In the genomic region with DNA sequence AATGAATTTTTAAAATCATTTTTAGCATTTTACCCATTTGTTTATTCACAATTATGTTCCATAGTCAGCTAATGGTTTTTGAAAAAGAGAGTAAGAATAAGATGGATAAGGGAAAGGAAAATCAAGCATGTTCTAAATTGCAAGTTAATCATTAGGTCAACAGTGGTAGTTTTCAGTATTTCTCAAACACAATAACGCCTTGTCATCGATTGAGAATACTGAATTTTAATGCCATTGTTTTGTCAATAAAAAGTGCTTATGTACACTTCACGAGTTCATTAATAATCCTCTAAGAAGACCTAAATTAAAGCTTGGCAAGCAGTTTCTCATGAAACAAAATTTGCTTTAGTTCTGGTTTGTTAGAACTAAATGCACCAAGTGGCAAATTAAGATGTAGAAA, we compare ENCODE assay signal across 23 cellular contexts.
DNase-seq lines count a peak whose midpoint lies in the region; FAIRE-seq and TF ChIP-seq lines count a peak whose summit lies in the region.
"Had no signal": no experiment of that assay in that cellular context is flagged by ENCODE, and none has a peak within 500 bp of the region (broad histone marks: within the 10 kb centered on the region; RNA-seq: fewer than 3 reads in every experiment).

No MANE protein-coding gene starts in this region.

- no peak overlapping the region for H3K4me3 ChIP-seq in H1 (ENCODE audit: extremely low read depth in 1 of 4, insufficient read depth in 2 of 4, low read depth in 3 of 4, low read length in 4 of 4)
- H3K4me3 ChIP-seq in smooth muscle cell, result no peak overlapping the region
- H3K4me3 ChIP-seq: HAP-1 had no signal

- no peaks in the 10 kb centered on the region for H3K9me3 ChIP-seq in H1 (ENCODE audit: insufficient read depth in 2 of 2, low read depth in 1 of 2, low read length in 1 of 2)
- H3K9me3 ChIP-seq in smooth muscle cell (replicated peaks; ENCODE audit: low read depth), result no peaks in the 10 kb centered on the region
- H3K9me3 ChIP-seq: BE2C, HAP-1 had no signal

- H3K9ac ChIP-seq in H1 (replicated peaks in 1 of 4; ENCODE audit: extremely low read depth in 1 of 4, low read depth in 3 of 4, low read length in 3 of 4) (no peak overlapping the region), smooth muscle cell (ENCODE audit: low read depth) (no peak overlapping the region)

- H2BK15ac ChIP-seq in H1 (ENCODE audit: low read length), result no peak overlapping the region

- H2AFZ ChIP-seq in H1 (ENCODE audit: low read length), result no peak overlapping the region
- H2AFZ ChIP-seq in smooth muscle cell (ENCODE audit: low read depth), result no peak overlapping the region

- DNase-seq in NCI-H748 (lab: John Stamatoyannopoulos, UW; ENCODE audit: unreplicated experiment) (peak; percentile 15), NCI-H748 treated with DMSO at 0.1 percent for 48 hours (lab: John Stamatoyannopoulos, UW) (no peak), NCI-H146 treated with DMSO at 0.1 percent for 48 hours (lab: John Stamatoyannopoulos, UW; ENCODE audit: unreplicated experiment) (peak; percentile 29), H1 (ENCODE audit: low read depth in 1 of 2, low spot score in 2 of 2) (no peak), smooth muscle cell (lab: John Stamatoyannopoulos, UW; ENCODE audit: unreplicated experiment) (no peak), NCI-H2196 (lab: John Stamatoyannopoulos, UW; ENCODE audit: unreplicated experiment) (no peak), UCSD-AML1 (lab: John Stamatoyannopoulos, UW; ENCODE audit: unreplicated experiment) (no peak)
- DNase-seq in activated CD4-positive, alpha-beta T cell treated with anti-CD3 and anti-CD28 coated beads for 4 hours, result no peak
- DNase-seq: 8988T; ACHN; BE2C; CD4-positive, alpha-beta memory T cell; COR-L47; DMS153; DMS79 treated with DMSO at 0.1 percent for 48 hours; EL; GOT3 had no signal

- CTCF ChIA-PET in H1 (lab: Charles Lee; ENCODE audit: partially characterized antibody), result interaction anchor here (0.7 to 2.8 kb wide), 7 partner anchors 10 to 132 kb away, joined by 3 to 18 read pairs (median 3); no protein-coding TSS in a partner anchor

- 91% methylated on average over 3 of the region's 3 CpGs; no CpG with 5 or more reads in 1 of the 2 experiments for WGBS in H1 (ENCODE audit: extremely low coverage in 1 of 2, insufficient coverage in 1 of 2, insufficient read length in 1 of 2, insufficient replicate concordance in 2 of 2, low coverage in 1 of 2, low lambda C conversion rate in 2 of 2, missing lambda C conversion rate in 1 of 2), 2 experiments
- WGBS in smooth muscle cell (ENCODE audit: low lambda C conversion rate), result 92% methylated on average over 3 of the region's 3 CpGs

- TF ChIP-seq CTCF in H1 (IDR thresholded peaks at IDR 0.05; ENCODE audit: control extremely low read depth in 1 of 3, insufficient read depth in 1 of 3, low read depth in 1 of 3, low read length in 3 of 3), result no peak
- no peak for TF ChIP-seq CTCF in smooth muscle cell (IDR thresholded peaks at IDR 0.05; ENCODE audit: borderline replicate concordance, insufficient read depth, poor library complexity, severe bottlenecking)

- no peak overlapping the region for H2BK120ac ChIP-seq in H1 (replicated peaks; ENCODE audit: low read depth, low read length)

- no peak overlapping the region for H2BK5ac ChIP-seq in H1 (ENCODE audit: low read depth, low read length)

- POLR2A ChIA-PET in H1 (lab: Charles Lee; ENCODE audit: partially characterized antibody), result no interaction called here

- H3K27ac ChIP-seq in H1 (ENCODE audit: low read depth, low read length), result no peak overlapping the region
- no peak overlapping the region for H3K27ac ChIP-seq in smooth muscle cell (ENCODE audit: low read depth)
- H3K27ac ChIP-seq: C4-2B had no signal

- H2AK5ac ChIP-seq in H1 (ENCODE audit: low read depth, low read length), result no peak overlapping the region

- H4K5ac ChIP-seq in H1 (ENCODE audit: insufficient read length, low read depth, low read length), result peak overlapping the region; percentile 16

- H3K14ac ChIP-seq in H1 (ENCODE audit: insufficient read length), result no peak overlapping the region

- no peaks in the 10 kb centered on the region for H3K23me2 ChIP-seq in H1 (ENCODE audit: low read depth, low read length)

- no peak overlapping the region for H4K91ac ChIP-seq in H1 (replicated peaks; ENCODE audit: insufficient read length, low read length)

- H3K36me3 ChIP-seq in H1 (ENCODE audit: control insufficient read depth in 2 of 4, insufficient read depth in 4 of 4, low read length in 3 of 4) (no peaks in the 10 kb centered on the region), smooth muscle cell (ENCODE audit: low read depth) (no peaks in the 10 kb centered on the region)
- H3K36me3 ChIP-seq: BE2C, HAP-1 had no signal

- H4K20me1 ChIP-seq in H1 (replicated peaks in 1 of 2; ENCODE audit: control insufficient read depth in 1 of 2, insufficient read depth in 2 of 2, low read length in 2 of 2), result peaks cover 3 to 4% of the 10 kb centered on the region in 2 experiments
- H4K20me1 ChIP-seq in smooth muscle cell (ENCODE audit: low read depth), result peaks cover 30% of the 10 kb centered on the region

- H2BK12ac ChIP-seq in H1 (ENCODE audit: low read depth, low read length), result no peak overlapping the region

- peaks cover 0 to 17% (median 7%) of the 10 kb centered on the region in 4 experiments; a peak in 5 of 7 replicates for H3K4me1 ChIP-seq in H1 (replicated peaks in 1 of 4; ENCODE audit: control insufficient read depth in 3 of 4, insufficient read depth in 4 of 4, low read length in 3 of 4)
- peaks cover 24% of the 10 kb centered on the region for H3K4me1 ChIP-seq in smooth muscle cell (ENCODE audit: low read depth)

- no peak overlapping the region for H3K56ac ChIP-seq in H1 (replicated peaks; ENCODE audit: insufficient read length, low read depth, low read length)

- no peaks in the 10 kb centered on the region for H3K79me1 ChIP-seq in H1 (ENCODE audit: low read depth, low read length)

- no peaks in the 10 kb centered on the region for H3K27me3 ChIP-seq in H1 (replicated peaks in 1 of 4; ENCODE audit: control insufficient read depth in 3 of 4, extremely low read depth in 1 of 4, insufficient read depth in 3 of 4, low read length in 3 of 4)
- no peaks in the 10 kb centered on the region for H3K27me3 ChIP-seq in smooth muscle cell (ENCODE audit: low read depth)
- H3K27me3 ChIP-seq: BE2C had no signal

- H4K8ac ChIP-seq in H1 (ENCODE audit: extremely low read depth, insufficient read depth, low read length), result no peak overlapping the region

- no peak for TF ChIP-seq EP300 in H1 (IDR thresholded peaks at IDR 0.05; ENCODE audit: borderline replicate concordance in 1 of 2, low read depth in 2 of 2, low read length in 2 of 2)

- H3K4me2 ChIP-seq in H1 (ENCODE audit: insufficient read depth in 1 of 2, low read depth in 2 of 2, low read length in 2 of 2) (no peak overlapping the region), smooth muscle cell (peak overlapping the region; percentile 33)

- peaks cover 24% of the 10 kb centered on the region for H3F3A ChIP-seq in smooth muscle cell (ENCODE audit: low read depth)

- H2BK20ac ChIP-seq in H1 (ENCODE audit: low read length), result no peak overlapping the region

- H3K18ac ChIP-seq in H1 (ENCODE audit: extremely low read depth, low read length), result no peak overlapping the region

- TF ChIP-seq POLR2A in H1 (IDR thresholded peaks at IDR 0.05; ENCODE audit: control extremely low read depth in 1 of 2, low read depth in 2 of 2, low read length in 2 of 2), result no peak

- no peak overlapping the region for H3K4ac ChIP-seq in H1 (replicated peaks; ENCODE audit: insufficient read length, low read depth, low read length)

- peaks cover 0 to 82% of the 10 kb centered on the region in 2 experiments; a peak in 3 of 4 replicates for H3K79me2 ChIP-seq in H1 (ENCODE audit: control insufficient read depth in 1 of 2, insufficient read depth in 2 of 2, low read length in 2 of 2)
- peaks cover 88% of the 10 kb centered on the region for H3K79me2 ChIP-seq in smooth muscle cell (ENCODE audit: low read depth)

- TF ChIP-seq RAD21 in H1 (IDR thresholded peaks at IDR 0.05 in 1 of 2, conservative IDR thresholded peaks at IDR 0.05 in 1 of 2; ENCODE audit: low read depth in 2 of 2, low read length in 2 of 2), result no peak

- FAIRE-seq in H1 (lab: Jason Lieb, UNC), result no peak
- FAIRE-seq: D721Med, G401.6, GM12891, HTR-8/SVneo had no signal

- no peak overlapping the region for H3K23ac ChIP-seq in H1 (ENCODE audit: insufficient read length)

TF ChIP-seq in H1, 55 proteins besides CTCF, POLR2A, EP300 and RAD21:
- TF ChIP-seq TEAD4 (IDR thresholded peaks at IDR 0.05; ENCODE audit: low read depth, low read length), result no peak
- TF ChIP-seq SP4 (IDR thresholded peaks at IDR 0.05; ENCODE audit: low read length), result no peak
- TF ChIP-seq ASH2L (IDR thresholded peaks at IDR 0.05; ENCODE audit: low read length), result no peak
- TF ChIP-seq JUND (IDR thresholded peaks at IDR 0.05; ENCODE audit: low read length), result no peak
- TF ChIP-seq SIN3A (conservative IDR thresholded peaks at IDR 0.05 in 1 of 2, IDR thresholded peaks at IDR 0.05 in 1 of 2; ENCODE audit: low read depth in 1 of 2, low read length in 2 of 2), result no peak
- TF ChIP-seq MAFK (IDR thresholded peaks at IDR 0.05; ENCODE audit: low read depth, low read length), result no peak
- no peak for TF ChIP-seq YY1 (IDR thresholded peaks at IDR 0.05; ENCODE audit: low read depth, low read length)
- TF ChIP-seq SP2 (IDR thresholded peaks at IDR 0.05; ENCODE audit: low read length), result no peak
- no peak for TF ChIP-seq SIX5 (IDR thresholded peaks at IDR 0.05; ENCODE audit: low read depth, low read length)
- no peak for TF ChIP-seq EGR1 (IDR thresholded peaks at IDR 0.05; ENCODE audit: borderline replicate concordance, low read depth, low read length)
- no peak for TF ChIP-seq TBP (IDR thresholded peaks at IDR 0.05; ENCODE audit: low read depth, low read length)
- no peak for TF ChIP-seq BRCA1 (IDR thresholded peaks at IDR 0.05; ENCODE audit: low read depth, low read length)
- TF ChIP-seq CBX5 (IDR thresholded peaks at IDR 0.05; ENCODE audit: low read depth, low read length), result no peak
- TF ChIP-seq KDM5A (IDR thresholded peaks at IDR 0.05; ENCODE audit: low read length), result no peak
- TF ChIP-seq SIRT6 (IDR thresholded peaks at IDR 0.05; ENCODE audit: low read length), result no peak
- TF ChIP-seq TAF1 (IDR thresholded peaks at IDR 0.05; ENCODE audit: low read depth, low read length), result no peak
- no peak for TF ChIP-seq KDM4A (IDR thresholded peaks at IDR 0.05; ENCODE audit: low read depth, low read length, severe bottlenecking)
- TF ChIP-seq NANOG (IDR thresholded peaks at IDR 0.05; ENCODE audit: insufficient read depth, low read depth, low read length, poor library complexity, severe bottlenecking), result no peak
- no peak for TF ChIP-seq CHD1 (IDR thresholded peaks at IDR 0.05; ENCODE audit: low read depth, low read length)

Comparison
In these comparisons a context has a peak if more than half of its experiments do, and no peak if none do; other contexts are left out.
1. DNase-seq: peak in NCI-H748 (single experiment) and NCI-H146 treated with DMSO at 0.1 percent for 48 hours (single experiment); none in NCI-H748 treated with DMSO at 0.1 percent for 48 hours (single experiment), H1 (0 of 2), smooth muscle cell (single experiment), NCI-H2196 (single experiment), activated CD4-positive, alpha-beta T cell treated with anti-CD3 and anti-CD28 coated beads for 4 hours (0 of 2) and UCSD-AML1 (single experiment).